Comparison of ENCODE assay signal across 8 cellular contexts in the genomic region with DNA sequence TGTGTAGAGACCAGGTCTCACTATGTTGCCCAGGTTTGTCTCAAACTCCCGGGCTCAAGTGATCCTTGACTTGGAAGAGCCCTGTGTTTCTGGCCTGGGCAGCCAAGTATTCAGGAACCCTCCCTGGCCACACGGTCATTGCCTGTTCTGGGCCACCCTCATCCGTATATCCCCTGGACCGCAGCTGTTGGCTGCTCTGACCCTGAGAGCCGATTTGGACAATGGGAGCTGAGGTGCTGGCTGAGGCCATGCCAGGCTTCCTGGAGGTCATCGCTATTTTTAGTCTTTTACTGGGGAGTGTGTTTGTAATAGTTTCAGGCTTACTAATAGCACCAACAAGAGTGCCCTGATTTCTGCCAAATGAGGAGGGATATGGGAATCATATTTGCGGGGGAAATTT.
A peak's percentile ranks its signal among the peaks of the same experiment; 100 is the strongest.
DNase-seq lines count a peak whose midpoint lies in the region; ATAC-seq, FAIRE-seq and TF ChIP-seq lines count a peak whose summit lies in the region.
"Had no signal": no experiment of that assay in that cellular context is flagged by ENCODE, and none has a peak within 500 bp of the region (broad histone marks: within the 10 kb centered on the region; RNA-seq: fewer than 3 reads in every experiment).

No MANE protein-coding gene starts in this region.

- H2AFZ ChIP-seq in Karpas-422 (ENCODE audit: low read length) (no peak overlapping the region), astrocyte (ENCODE audit: low read depth, low read length) (peak overlapping the region; percentile 50)

- H3K27me3 Mint-ChIP-seq in astrocyte (ENCODE audit: low read depth, unreplicated experiment) = peaks cover 22% of the 10 kb centered on the region

- H3K4me2 ChIP-seq in Karpas-422 (ENCODE audit: low read depth, low read length, poor library complexity, severe bottlenecking) (no peak overlapping the region), astrocyte (ENCODE audit: low read length) (peak overlapping the region; percentile 78)

- intact Hi-C loops in left colon (cut with DNase I, micrococcal nuclease) = loop anchor here in 1 of 2 donors (5.0 kb wide), 1 partner anchor 133 kb away; no protein-coding TSS in a partner anchor

- H3K9me2 ChIP-seq in Karpas-422 (replicated peaks; ENCODE audit: insufficient read depth, low read length) = no peaks in the 10 kb centered on the region

- ATAC-seq in left colon = peak; percentile 10
- ATAC-seq in GM18517 (IDR thresholded peaks at IDR 0.05; ENCODE audit: unreplicated experiment) = no peak
- no peak for ATAC-seq in HG03175 (IDR thresholded peaks at IDR 0.05; ENCODE audit: unreplicated experiment)

- FAIRE-seq in astrocyte (lab: Jason Lieb, UNC) = no peak

- no peaks in the 10 kb centered on the region for H3K9me3 Mint-ChIP-seq in astrocyte (ENCODE audit: unreplicated experiment)

- no peaks in the 10 kb centered on the region for H3K36me3 ChIP-seq in Karpas-422 (ENCODE audit: insufficient read depth, low read length)
- no peaks in the 10 kb centered on the region for H3K36me3 ChIP-seq in astrocyte (ENCODE audit: insufficient read depth, low read length)
- H3K36me3 ChIP-seq in stomach smooth muscle (ENCODE audit: control insufficient read depth in 2 of 2, insufficient read depth in 2 of 2, low read length in 2 of 2) = no peaks in the 10 kb centered on the region

- no peak overlapping the region for H3K9ac ChIP-seq in Karpas-422 (ENCODE audit: low read length)
- no peak overlapping the region for H3K9ac ChIP-seq in astrocyte (ENCODE audit: low read length)
- H3K9ac ChIP-seq in stomach smooth muscle (ENCODE audit: low read length in 2 of 2) = peak overlapping the region in 1 of 2 donors; percentile 13

- peaks cover 9% of the 10 kb centered on the region for H3K4me1 Mint-ChIP-seq in astrocyte (ENCODE audit: low read depth, unreplicated experiment)

- H3K27ac ChIP-seq in Karpas-422 (ENCODE audit: low read length) (no peak overlapping the region), astrocyte (ENCODE audit: low read depth, low read length) (no peak overlapping the region), stomach smooth muscle (ENCODE audit: low read length) (peak overlapping the region; percentile 58)

- no peak for TF ChIP-seq CTCF in astrocyte (IDR thresholded peaks at IDR 0.05; ENCODE audit: insufficient read depth, low read depth, low read length)

- no peaks in the 10 kb centered on the region for H3K36me3 Mint-ChIP-seq in astrocyte (ENCODE audit: low read depth, unreplicated experiment)

- no peak overlapping the region for H3K4me3 ChIP-seq in Karpas-422 (ENCODE audit: low read length)
- no peak overlapping the region for H3K4me3 ChIP-seq in astrocyte (ENCODE audit: insufficient read depth, low read depth, low read length)
- no peak overlapping the region for H3K4me3 ChIP-seq in stomach smooth muscle (ENCODE audit: low read length in 2 of 2)
- H3K4me3 ChIP-seq: GM12878 had no signal

- no peaks in the 10 kb centered on the region for H3K4me1 ChIP-seq in Karpas-422 (ENCODE audit: low read length)
- peaks cover 4% of the 10 kb centered on the region for H3K4me1 ChIP-seq in astrocyte (ENCODE audit: insufficient read depth, low read length)
- H3K4me1 ChIP-seq in stomach smooth muscle (ENCODE audit: control insufficient read depth, insufficient read depth, low read length) = peaks cover 10% of the 10 kb centered on the region

- no peak overlapping the region for H3K27ac Mint-ChIP-seq in astrocyte (ENCODE audit: unreplicated experiment)

- H3K79me2 ChIP-seq in Karpas-422 (ENCODE audit: low read length) (no peaks in the 10 kb centered on the region), astrocyte (ENCODE audit: insufficient read depth, low read length) (no peaks in the 10 kb centered on the region)

- H4K20me1 ChIP-seq in Karpas-422 (ENCODE audit: insufficient read depth, low read depth, low read length) (no peaks in the 10 kb centered on the region), astrocyte (ENCODE audit: insufficient read depth, low read length) (no peaks in the 10 kb centered on the region)

- no peaks in the 10 kb centered on the region for H3K9me3 ChIP-seq in Karpas-422 (ENCODE audit: low read length)
- no peaks in the 10 kb centered on the region for H3K9me3 ChIP-seq in astrocyte (ENCODE audit: insufficient read depth, low read depth, low read length)
- H3K9me3 ChIP-seq in stomach smooth muscle (ENCODE audit: control insufficient read depth in 2 of 2, low read length in 2 of 2) = no peaks in the 10 kb centered on the region

- no peaks in the 10 kb centered on the region for H3K27me3 ChIP-seq in Karpas-422 (ENCODE audit: low read length)
- no peaks in the 10 kb centered on the region for H3K27me3 ChIP-seq in astrocyte (ENCODE audit: insufficient read depth, low read length)
- H3K27me3 ChIP-seq in stomach smooth muscle (ENCODE audit: control insufficient read depth in 1 of 2, insufficient read depth in 2 of 2, low read length in 2 of 2) = no peaks in the 10 kb centered on the region

- DNase-seq in Karpas-422 = peak; percentile 34
- DNase-seq in astrocyte (ENCODE audit: low read depth) = peak; percentile 2
- peak in 1 of 2 donors; percentile 15 for DNase-seq in left colon
- no peak for DNase-seq in activated CD4-positive, alpha-beta T cell treated with anti-CD3 and anti-CD28 coated beads, Interleukin-2, amount 50 U/mL, for 1 hour

- H3K4me3 Mint-ChIP-seq in astrocyte (ENCODE audit: unreplicated experiment) = peak overlapping the region; percentile 75
